ENCODE assay signal across 2 cellular contexts in genomic region chr6:816510-817084, GRCh38.
TF ChIP-seq lines count a peak whose summit lies in the region.

No MANE protein-coding gene starts in this region.

TF ChIP-seq in HepG2, 621 proteins besides CTCF, POLR2A, EP300 and RAD21 (continued from another document):
- TF ChIP-seq TEAD3 (CRISPR knock-in tag; optimal IDR thresholded peaks at IDR 0.05; ENCODE audit: borderline replicate concordance) (peak; percentile 56), ZNF646 (CRISPR knock-in tag; IDR thresholded peaks at IDR 0.05) (peak; percentile 51; the same call in 1 of the 2 replicates), STAG1 (CRISPR knock-in tag; IDR thresholded peaks at IDR 0.05) (peak; percentile 19; the same call in 1 of the 2 replicates), ZNF577 (CRISPR knock-in tag; IDR thresholded peaks at IDR 0.05; ENCODE audit: borderline replicate concordance, low read depth) (no peak), CEBPB (IDR thresholded peaks at IDR 0.05; ENCODE audit: borderline replicate concordance, low read depth, low read length) (peak; percentile 72; the same call in 1 of the 2 replicates), CEBPG (CRISPR knock-in tag; IDR thresholded peaks at IDR 0.05) (peak; percentile 68), ZNF674 (CRISPR knock-in tag; IDR thresholded peaks at IDR 0.05; ENCODE audit: low read depth) (no peak), HNRNPLL (IDR thresholded peaks at IDR 0.05; ENCODE audit: low read depth, low read length, poor library complexity, severe bottlenecking) (peak; percentile 43)
- TF ChIP-seq, protein P1, sequence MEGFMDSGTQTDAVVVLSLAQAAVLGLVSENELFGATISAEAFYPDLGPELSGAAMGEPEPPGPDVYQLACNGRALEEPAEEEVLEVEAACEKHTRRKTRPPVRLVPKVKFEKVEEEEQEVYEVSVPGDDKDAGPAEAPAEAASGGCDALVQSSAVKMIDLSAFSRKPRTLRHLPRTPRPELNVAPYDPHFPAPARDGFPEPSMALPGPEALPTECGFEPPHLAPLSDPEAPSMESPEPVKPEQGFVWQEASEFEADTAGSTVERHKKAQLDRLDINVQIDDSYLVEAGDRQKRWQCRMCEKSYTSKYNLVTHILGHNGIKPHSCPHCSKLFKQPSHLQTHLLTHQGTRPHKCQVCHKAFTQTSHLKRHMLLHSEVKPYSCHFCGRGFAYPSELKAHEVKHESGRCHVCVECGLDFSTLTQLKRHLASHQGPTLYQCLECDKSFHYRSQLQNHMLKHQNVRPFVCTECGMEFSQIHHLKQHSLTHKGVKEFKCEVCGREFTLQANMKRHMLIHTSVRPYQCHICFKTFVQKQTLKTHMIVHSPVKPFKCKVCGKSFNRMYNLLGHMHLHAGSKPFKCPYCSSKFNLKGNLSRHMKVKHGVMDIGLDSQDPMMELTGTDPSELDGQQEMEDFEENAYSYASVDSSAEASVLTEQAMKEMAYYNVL (CRISPR knock-in tag; IDR thresholded peaks at IDR 0.05; ENCODE audit: borderline replicate concordance), result no peak

TF ChIP-seq in HEK293T, 16 proteins besides CTCF, POLR2A, EP300 and RAD21 (continued from another document):
- no peak for TF ChIP-seq CTBP1 (IDR thresholded peaks at IDR 0.05; ENCODE audit: borderline replicate concordance)
- TF ChIP-seq SP1 (IDR thresholded peaks at IDR 0.05), result no peak
- TF ChIP-seq L3MBTL2 (conservative IDR thresholded peaks at IDR 0.05), result no peak
- TF ChIP-seq, protein P2, sequence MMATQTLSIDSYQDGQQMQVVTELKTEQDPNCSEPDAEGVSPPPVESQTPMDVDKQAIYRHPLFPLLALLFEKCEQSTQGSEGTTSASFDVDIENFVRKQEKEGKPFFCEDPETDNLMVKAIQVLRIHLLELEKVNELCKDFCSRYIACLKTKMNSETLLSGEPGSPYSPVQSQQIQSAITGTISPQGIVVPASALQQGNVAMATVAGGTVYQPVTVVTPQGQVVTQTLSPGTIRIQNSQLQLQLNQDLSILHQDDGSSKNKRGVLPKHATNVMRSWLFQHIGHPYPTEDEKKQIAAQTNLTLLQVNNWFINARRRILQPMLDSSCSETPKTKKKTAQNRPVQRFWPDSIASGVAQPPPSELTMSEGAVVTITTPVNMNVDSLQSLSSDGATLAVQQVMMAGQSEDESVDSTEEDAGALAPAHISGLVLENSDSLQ (IDR thresholded peaks at IDR 0.05), result no peak
- TF ChIP-seq SUZ12 (IDR thresholded peaks at IDR 0.05), result no peak
